18 cellular contexts compared by ENCODE assay signal in genomic region chr2:109710505-109711229, GRCh38.
"Had no signal": no experiment of that assay in that cellular context is flagged by ENCODE, and none has a peak within 500 bp of the region (broad histone marks: within the 10 kb centered on the region; RNA-seq: fewer than 3 reads in every experiment).

No MANE protein-coding gene starts in this region.

- H3K36me3 ChIP-seq: left lung, prostate gland, right atrium auricular region, transverse colon had no signal

- H3K4me3 Mint-ChIP-seq: activated B cell treated with CpG ODN at 0.5 μM for 24 hours; activated CD8-positive, alpha-beta T cell treated with anti-CD3 and anti-CD28 coated beads, Interleukin-2, amount 10 ng/mL, durations not matched to agents 7 days and 5 days; activated naive CD4-positive, alpha-beta T cell treated with anti-CD3 and anti-CD28 coated beads for 36 hours; activated T-cell treated with anti-CD3 and anti-CD28 coated beads, Interleukin-2, amount 50 U/mL, for 24 hours; stimulated activated naive B cell treated with anti-CD40 and anti-IgM and Interleukin-4, amounts not matched to agents 10 μg/mL and 1 μg/mL and 100 μg/mL, for 72 hours had no signal

- H3K9me3 Mint-ChIP-seq: activated B cell treated with CpG ODN at 0.5 μM for 24 hours; activated naive CD4-positive, alpha-beta T cell treated with anti-CD3 and anti-CD28 coated beads for 36 hours; activated T-cell treated with anti-CD3 and anti-CD28 coated beads, Interleukin-2, amount 50 U/mL, for 24 hours; stimulated activated naive B cell treated with anti-CD40 and anti-IgM and Interleukin-4, amounts not matched to agents 10 μg/mL and 1 μg/mL and 100 μg/mL, for 72 hours had no signal

- H3K27me3 Mint-ChIP-seq: activated B cell treated with CpG ODN at 0.5 μM for 24 hours; activated T-cell treated with anti-CD3 and anti-CD28 coated beads, Interleukin-2, amount 50 U/mL, for 24 hours had no signal

- H3K4me1 ChIP-seq: body of pancreas, left lung, prostate gland, right atrium auricular region had no signal

- H3K27ac ChIP-seq: body of pancreas, dorsolateral prefrontal cortex, left lung, prostate gland, right atrium auricular region had no signal

- H3K9me3 ChIP-seq: body of pancreas, left lung, prostate gland, right atrium auricular region, transverse colon had no signal

- H3K4me2 ChIP-seq: smooth muscle cell had no signal

- H3K36me3 Mint-ChIP-seq: stimulated activated naive B cell treated with anti-CD40 and anti-IgM and Interleukin-4, amounts not matched to agents 10 μg/mL and 1 μg/mL and 100 μg/mL, for 72 hours had no signal

- DNase-seq: activated B cell treated with CpG ODN at 0.5 μM for 24 hours; activated CD4-positive, alpha-beta T cell treated with anti-CD3 and anti-CD28 coated beads for 48 hours; activated CD8-positive, alpha-beta T cell treated with anti-CD3 and anti-CD28 coated beads, Interleukin-2, amount 10 ng/mL, durations not matched to agents 7 days and 5 days; activated naive CD4-positive, alpha-beta T cell treated with anti-CD3 and anti-CD28 coated beads for 36 hours; activated T-cell treated with anti-CD3 and anti-CD28 coated beads, Interleukin-2, amount 50 U/mL, for 24 hours; body of pancreas; caudate nucleus; kidney; left lung; stimulated activated CD4-positive, alpha-beta T cell treated with anti-CD3 and anti-CD28 coated beads, Interleukin-4, amount 100 ng/mL, for 1 hour; stimulated activated naive B cell treated with anti-CD40 and anti-IgM and Interleukin-4, amounts not matched to agents 10 μg/mL and 1 μg/mL and 100 μg/mL, for 72 hours; T-helper 1 cell; T-helper 9 cell; transverse colon had no signal

- H3K4me1 Mint-ChIP-seq: activated B cell treated with CpG ODN at 0.5 μM for 24 hours; stimulated activated naive B cell treated with anti-CD40 and anti-IgM and Interleukin-4, amounts not matched to agents 10 μg/mL and 1 μg/mL and 100 μg/mL, for 72 hours had no signal

- H3K4me3 ChIP-seq: body of pancreas, dorsolateral prefrontal cortex, left lung, prostate gland, right atrium auricular region, smooth muscle cell, transverse colon had no signal

- ATAC-seq: activated CD8-positive, alpha-beta T cell treated with anti-CD3 and anti-CD28 coated beads, Interleukin-2, amount 10 ng/mL, durations not matched to agents 7 days and 5 days; body of pancreas; left lung had no signal

- H3K27ac Mint-ChIP-seq: activated B cell treated with CpG ODN at 0.5 μM for 24 hours; activated CD8-positive, alpha-beta T cell treated with anti-CD3 and anti-CD28 coated beads, Interleukin-2, amount 10 ng/mL, durations not matched to agents 7 days and 5 days; activated naive CD4-positive, alpha-beta T cell treated with anti-CD3 and anti-CD28 coated beads for 36 hours; activated T-cell treated with anti-CD3 and anti-CD28 coated beads, Interleukin-2, amount 50 U/mL, for 24 hours; stimulated activated naive B cell treated with anti-CD40 and anti-IgM and Interleukin-4, amounts not matched to agents 10 μg/mL and 1 μg/mL and 100 μg/mL, for 72 hours had no signal

- H3K27me3 ChIP-seq: body of pancreas, left lung, right atrium auricular region, transverse colon had no signal
